34 cellular contexts compared by ENCODE assay signal in genomic region chr7:53420550-53420949, GRCh38.
"Had no signal": no experiment of that assay in that cellular context is flagged by ENCODE, and none has a peak within 500 bp of the region (broad histone marks: within the 10 kb centered on the region; RNA-seq: fewer than 3 reads in every experiment).

No MANE protein-coding gene starts in this region.

- ATAC-seq: activated naive CD4-positive, alpha-beta T cell treated with anti-CD3 and anti-CD28 coated beads, Interleukin-2, amount 50 U/mL, for 72 hours; activated naive CD8-positive, alpha-beta T cell treated with anti-CD3 and anti-CD28 coated beads, Interleukin-2, amount 50 U/mL, for 24 hours; activated T-cell treated with anti-CD3 and anti-CD28 coated beads, Interleukin-2, amount 50 U/mL, for 4 hours; activated T-cell treated with anti-CD3 and anti-CD28 coated beads, Interleukin-2, amount 50 U/mL, for 72 hours; activated T-helper 17 cell treated with anti-CD3 and anti-CD28 coated beads, Interleukin-2, amount 50 U/mL, for 72 hours; body of pancreas had no signal

- H3K27me3 ChIP-seq: adrenal gland, ascending aorta, body of pancreas, brain microvascular endothelial cell, breast epithelium, cardiac muscle cell had no signal

- H3K4me3 ChIP-seq: adrenal gland, ascending aorta, body of pancreas, breast epithelium, cardiac muscle cell had no signal

- H3K27ac ChIP-seq: adrenal gland, ascending aorta, body of pancreas, brain microvascular endothelial cell, breast epithelium, cardiac muscle cell had no signal

- H3K36me3 ChIP-seq: adrenal gland, ascending aorta, brain microvascular endothelial cell, breast epithelium, cardiac muscle cell had no signal

- FAIRE-seq: astrocyte, bronchial epithelial cell had no signal

- DNase-seq: activated effector memory CD4-positive, alpha-beta T cell treated with anti-CD3 and anti-CD28 coated beads, Interleukin-2, amount 50 U/mL, for 16 hours; activated effector memory CD4-positive, alpha-beta T cell treated with Interleukin-2 at 50 U/mL for 16 hours; activated gamma-delta T cell; activated gamma-delta T cell treated with Interleukin-2 at 50 U/mL for 16 hours; activated naive CD4-positive, alpha-beta T cell; activated naive CD4-positive, alpha-beta T cell treated with anti-CD3 and anti-CD28 coated beads for 36 hours; activated naive CD4-positive, alpha-beta T cell treated with anti-CD3 and anti-CD28 coated beads, Interleukin-2, amount 10 ng/mL, durations not matched to agents 7 days and 5 days; activated naive CD4-positive, alpha-beta T cell treated with anti-CD3 and anti-CD28 coated beads, Interleukin-2, amount 50 U/mL, for 16 hours; activated naive CD4-positive, alpha-beta T cell treated with Interleukin-2 at 50 U/mL for 16 hours; activated naive CD8-positive, alpha-beta T cell treated with anti-CD3 and anti-CD28 coated beads for 36 hours; activated naive CD8-positive, alpha-beta T cell treated with anti-CD3 and anti-CD28 coated beads, Interleukin-2, amount 10 ng/mL, durations not matched to agents 7 days and 5 days; activated naive CD8-positive, alpha-beta T cell treated with anti-CD3 and anti-CD28 coated beads, Interleukin-2, amount 50 U/mL, for 24 hours; activated T-cell treated with anti-CD3 and anti-CD28 coated beads, Interleukin-2, amount 50 U/mL, for 1 hour; activated T-cell treated with anti-CD3 and anti-CD28 coated beads, Interleukin-2, amount 50 U/mL, for 24 hours; activated T-cell treated with anti-CD3 and anti-CD28 coated beads, Interleukin-2, amount 50 U/mL, for 4 hours; activated T-cell treated with anti-CD3 and anti-CD28 coated beads, Interleukin-2, amount 50 U/mL, for 48 hours; activated T-cell treated with anti-CD3 and anti-CD28 coated beads, Interleukin-2, amount 50 U/mL, for 72 hours; adrenal gland; amniotic stem cell; amygdala; anterior cingulate cortex; aorta; body of pancreas; brain microvascular endothelial cell; caudate nucleus; central memory CD4-positive, alpha-beta T cell; cerebellar nuclear complex had no signal

- H3K4me1 ChIP-seq: adrenal gland, ascending aorta, body of pancreas, breast epithelium had no signal

- H3K9me3 ChIP-seq: adrenal gland, ascending aorta, body of pancreas had no signal
